Comparison of ENCODE assay signal across 8 cellular contexts in the genomic region with DNA sequence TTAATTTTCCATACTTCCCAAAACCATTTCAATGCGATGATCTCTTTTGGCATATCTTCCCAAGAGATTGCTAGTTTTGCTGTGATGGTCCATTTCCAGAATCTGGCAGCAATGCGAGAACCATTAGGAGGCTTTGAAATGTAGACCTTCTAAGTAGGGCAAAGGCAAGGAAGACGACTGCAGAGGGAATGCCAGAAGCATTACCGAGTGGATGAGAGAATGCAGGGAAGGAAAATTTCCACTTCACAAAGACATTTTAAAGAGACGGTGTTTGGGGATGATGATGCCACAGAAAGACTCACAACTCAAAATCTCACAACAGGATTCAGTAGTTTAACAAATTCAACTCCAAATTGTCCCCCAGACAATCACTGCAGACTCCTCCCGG. TPM values are rescaled to one million over a fixed set of nuclear protein-coding genes. Genes with fewer than 3 reads are reported as not detected.
DNase-seq lines count a peak whose midpoint lies in the region; ATAC-seq and TF ChIP-seq lines count a peak whose summit lies in the region.

No MANE protein-coding gene starts in this region.

- H3K9me3 Mint-ChIP-seq in activated T-helper 2 cell treated with anti-CD3 and anti-CD28 coated beads, Interferon-gamma antibody, Interleukin-2, Interleukin-4, amounts not matched to agents 10 μg/mL and 5 μg/mL and 100 μg/mL, durations not matched to agents 14 hours and 24 hours and 36 hours, result no peaks in the 10 kb centered on the region
- no peaks in the 10 kb centered on the region for H3K9me3 Mint-ChIP-seq in stimulated activated naive B cell treated with anti-CD40 and anti-IgM and Interleukin-4, amounts not matched to agents 10 μg/mL and 1 μg/mL and 100 μg/mL, for 72 hours

- no peak for TF ChIP-seq CTCF in hepatocyte (IDR thresholded peaks at IDR 0.05; ENCODE audit: poor library complexity)

- intact Hi-C loops in activated T-helper 2 cell treated with anti-CD3 and anti-CD28 coated beads, Interferon-gamma antibody, Interleukin-2, Interleukin-4, amounts not matched to agents 10 μg/mL and 5 μg/mL and 100 μg/mL, durations not matched to agents 14 hours and 24 hours and 36 hours (cut with micrococcal nuclease), result loop anchor here (2.0 kb wide), 1 partner anchor 194 kb away; no protein-coding TSS in a partner anchor

- H3K36me3 ChIP-seq in hepatocyte (replicated peaks; ENCODE audit: insufficient read depth, low read depth), result no peaks in the 10 kb centered on the region

- H4K20me1 ChIP-seq in hepatocyte (ENCODE audit: insufficient read depth, poor library complexity, severe bottlenecking), result no peaks in the 10 kb centered on the region

- peak overlapping the region; percentile 35 for H2AFZ ChIP-seq in hepatocyte

- no peaks in the 10 kb centered on the region for H3K27me3 ChIP-seq in hepatocyte

- no peaks in the 10 kb centered on the region for H3K79me2 ChIP-seq in hepatocyte

- H3K36me3 Mint-ChIP-seq in activated T-helper 2 cell treated with anti-CD3 and anti-CD28 coated beads, Interferon-gamma antibody, Interleukin-2, Interleukin-4, amounts not matched to agents 10 μg/mL and 5 μg/mL and 100 μg/mL, durations not matched to agents 14 hours and 24 hours and 36 hours (ENCODE audit: low read depth), result no peaks in the 10 kb centered on the region
- no peaks in the 10 kb centered on the region for H3K36me3 Mint-ChIP-seq in stimulated activated naive B cell treated with anti-CD40 and anti-IgM and Interleukin-4, amounts not matched to agents 10 μg/mL and 1 μg/mL and 100 μg/mL, for 72 hours

- peak overlapping the region; percentile 86 for H3K27ac ChIP-seq in hepatocyte

- H3K4me2 ChIP-seq in hepatocyte, result peak overlapping the region; percentile 78

- H3K4me1 Mint-ChIP-seq in activated T-helper 2 cell treated with anti-CD3 and anti-CD28 coated beads, Interferon-gamma antibody, Interleukin-2, Interleukin-4, amounts not matched to agents 10 μg/mL and 5 μg/mL and 100 μg/mL, durations not matched to agents 14 hours and 24 hours and 36 hours (ENCODE audit: low read depth), result peaks cover 17% of the 10 kb centered on the region
- H3K4me1 Mint-ChIP-seq in stimulated activated naive B cell treated with anti-CD40 and anti-IgM and Interleukin-4, amounts not matched to agents 10 μg/mL and 1 μg/mL and 100 μg/mL, for 72 hours, result peaks cover 18 to 19% of the 10 kb centered on the region in 2 donors

- WGBS in hepatocyte (ENCODE audit: low lambda C conversion rate, missing lambda C conversion rate), result 14% methylated on average over 6 of the region's 6 CpGs

- no peaks in the 10 kb centered on the region for H3K9me2 ChIP-seq in hepatocyte (replicated peaks; ENCODE audit: insufficient read depth)

- H3K4me3 Mint-ChIP-seq in activated T-helper 2 cell treated with anti-CD3 and anti-CD28 coated beads, Interferon-gamma antibody, Interleukin-2, Interleukin-4, amounts not matched to agents 10 μg/mL and 5 μg/mL and 100 μg/mL, durations not matched to agents 14 hours and 24 hours and 36 hours (ENCODE audit: low read depth), result peak overlapping the region; percentile 88
- peak overlapping the region; percentile 98 to 99 for H3K4me3 Mint-ChIP-seq in stimulated activated naive B cell treated with anti-CD40 and anti-IgM and Interleukin-4, amounts not matched to agents 10 μg/mL and 1 μg/mL and 100 μg/mL, for 72 hours

- H3K4me1 ChIP-seq in hepatocyte (ENCODE audit: insufficient read depth), result peaks cover 6% of the 10 kb centered on the region

- ATAC-seq in stimulated activated naive B cell treated with anti-CD40 and anti-IgM and Interleukin-4, amounts not matched to agents 10 μg/mL and 1 μg/mL and 100 μg/mL, for 72 hours (replicated peaks), result no peak
- no peak for ATAC-seq in GM21786 (IDR thresholded peaks at IDR 0.05; ENCODE audit: unreplicated experiment)
- ATAC-seq in HG03108 (IDR thresholded peaks at IDR 0.05; ENCODE audit: unreplicated experiment), result no peak

- no peaks in the 10 kb centered on the region for H3K9me3 ChIP-seq in hepatocyte (ENCODE audit: low read depth)

- DNase-seq in DMS53 (lab: John Stamatoyannopoulos, UW) (peak; percentile 61), DMS53 treated with DMSO at 0.1 percent for 48 hours (lab: John Stamatoyannopoulos, UW; ENCODE audit: unreplicated experiment) (no peak), hepatocyte (ENCODE audit: low spot score) (peak; percentile 40), T1000 (lab: John Stamatoyannopoulos, UW) (no peak)
- DNase-seq in activated T-helper 2 cell treated with anti-CD3 and anti-CD28 coated beads, Interferon-gamma antibody, Interleukin-2, Interleukin-4, amounts not matched to agents 10 μg/mL and 5 μg/mL and 100 μg/mL, durations not matched to agents 14 hours and 24 hours and 36 hours (ENCODE audit: low spot score), result no peak
- no peak for DNase-seq in stimulated activated naive B cell treated with anti-CD40 and anti-IgM and Interleukin-4, amounts not matched to agents 10 μg/mL and 1 μg/mL and 100 μg/mL, for 72 hours

- H3K27ac Mint-ChIP-seq in activated T-helper 2 cell treated with anti-CD3 and anti-CD28 coated beads, Interferon-gamma antibody, Interleukin-2, Interleukin-4, amounts not matched to agents 10 μg/mL and 5 μg/mL and 100 μg/mL, durations not matched to agents 14 hours and 24 hours and 36 hours, result no peak overlapping the region
- H3K27ac Mint-ChIP-seq in stimulated activated naive B cell treated with anti-CD40 and anti-IgM and Interleukin-4, amounts not matched to agents 10 μg/mL and 1 μg/mL and 100 μg/mL, for 72 hours, result no peak overlapping the region

- peaks cover 4% of the 10 kb centered on the region for H3K27me3 Mint-ChIP-seq in activated T-helper 2 cell treated with anti-CD3 and anti-CD28 coated beads, Interferon-gamma antibody, Interleukin-2, Interleukin-4, amounts not matched to agents 10 μg/mL and 5 μg/mL and 100 μg/mL, durations not matched to agents 14 hours and 24 hours and 36 hours (ENCODE audit: low read depth)
- H3K27me3 Mint-ChIP-seq in stimulated activated naive B cell treated with anti-CD40 and anti-IgM and Interleukin-4, amounts not matched to agents 10 μg/mL and 1 μg/mL and 100 μg/mL, for 72 hours, result peaks cover 13% of the 10 kb centered on the region in 2 donors

- peak overlapping the region; percentile 37 for H3K4me3 ChIP-seq in hepatocyte

RNA-seq across cellular contexts. Expression of a gene that starts 0.5 kb away (rescaled TPM):
- total RNA-seq in activated T-helper 2 cell treated with anti-CD3 and anti-CD28 coated beads, Interferon-gamma antibody, Interleukin-2, Interleukin-4, amounts not matched to agents 10 μg/mL and 5 μg/mL and 100 μg/mL, durations not matched to agents 14 hours and 24 hours and 36 hours, result 0.67 and 1.1 TPM in 2 replicates
- total RNA-seq in hepatocyte, result 1.6 and 2.2 TPM in 2 replicates
- 1.4 and 1.8 TPM in 2 replicates for polyA plus RNA-seq in hepatocyte

RNA-seq across cellular contexts. Expression of a gene that starts 2.0 kb away (rescaled TPM):
- not detected in 2 replicates for total RNA-seq in activated T-helper 2 cell treated with anti-CD3 and anti-CD28 coated beads, Interferon-gamma antibody, Interleukin-2, Interleukin-4, amounts not matched to agents 10 μg/mL and 5 μg/mL and 100 μg/mL, durations not matched to agents 14 hours and 24 hours and 36 hours
- total RNA-seq in hepatocyte, result not detected in 2 replicates
- 0.06 and 0.12 TPM in 2 replicates for polyA plus RNA-seq in hepatocyte

Comparison
In these comparisons a context has a peak if more than half of its experiments do, and no peak if none do; other contexts are left out.
1. DNase-seq: peak in DMS53 (single experiment) and hepatocyte (single experiment); none in DMS53 treated with DMSO at 0.1 percent for 48 hours (single experiment), activated T-helper 2 cell treated with anti-CD3 and anti-CD28 coated beads, Interferon-gamma antibody, Interleukin-2, Interleukin-4, amounts not matched to agents 10 μg/mL and 5 μg/mL and 100 μg/mL, durations not matched to agents 14 hours and 24 hours and 36 hours (single experiment), stimulated activated naive B cell treated with anti-CD40 and anti-IgM and Interleukin-4, amounts not matched to agents 10 μg/mL and 1 μg/mL and 100 μg/mL, for 72 hours (single experiment) and T1000 (single experiment).